Comparison of ENCODE assay signal across 19 cellular contexts in the genomic region with DNA sequence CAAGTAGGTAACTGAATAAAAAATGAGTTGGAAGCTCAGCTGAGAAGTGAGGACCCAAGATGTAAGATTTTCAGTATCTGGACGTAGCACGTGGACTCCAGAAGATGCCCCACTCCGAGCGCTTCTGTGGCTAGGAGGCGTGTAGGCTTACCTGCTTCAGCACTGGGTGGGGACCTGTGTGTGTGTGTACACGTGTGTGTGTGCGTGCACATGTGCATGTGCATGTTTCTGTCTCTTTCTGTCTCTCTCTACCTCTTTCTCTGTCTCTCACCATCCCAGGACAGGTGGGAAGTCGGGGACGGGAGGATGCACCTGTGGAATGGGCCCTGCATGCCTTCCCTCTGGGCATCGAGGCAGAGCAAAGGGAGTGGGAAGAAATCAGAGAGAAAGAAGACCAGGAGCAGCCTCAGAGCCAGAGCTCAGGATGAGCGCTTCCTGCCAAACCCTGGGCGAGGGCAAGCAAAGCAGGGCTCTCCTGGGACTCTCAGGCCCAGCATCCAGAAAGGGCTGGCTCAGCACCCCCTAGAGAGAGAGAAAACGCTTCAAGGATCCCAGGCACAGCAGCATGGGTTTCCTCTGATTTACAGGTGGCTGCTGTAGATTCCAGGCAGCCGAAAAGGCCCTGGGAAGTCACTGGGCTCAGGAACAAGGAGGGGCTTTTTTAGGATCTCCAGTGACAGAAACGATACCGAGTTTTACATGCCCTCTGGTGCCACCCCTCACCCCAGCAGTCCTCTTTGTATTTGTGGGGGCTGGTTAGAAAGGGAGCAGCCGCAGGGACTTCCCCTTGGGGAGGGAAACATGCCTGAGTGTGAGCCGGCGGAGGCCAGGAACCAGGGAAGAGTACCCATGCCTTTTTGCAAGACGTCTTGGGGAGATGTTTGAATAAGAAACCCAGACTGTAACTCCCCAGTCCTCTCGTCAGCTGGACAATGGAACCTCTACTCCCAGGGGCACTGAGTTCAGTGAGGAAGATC. TPM values are rescaled to one million over a fixed set of nuclear protein-coding genes. Genes with fewer than 3 reads are reported as not detected.
DNase-seq lines count a peak whose midpoint lies in the region; ATAC-seq and TF ChIP-seq lines count a peak whose summit lies in the region.
"Had no signal": no experiment of that assay in that cellular context is flagged by ENCODE, and none has a peak within 500 bp of the region (broad histone marks: within the 10 kb centered on the region; RNA-seq: fewer than 3 reads in every experiment).

No MANE protein-coding gene starts in this region.

- H3K27me3 ChIP-seq in BLaER1 treated with 17β-estradiol and CSF1 and Interleukin-3, amounts not matched to agents 10 nM and 100 nM, result no peaks in the 10 kb centered on the region
- no peaks in the 10 kb centered on the region for H3K27me3 ChIP-seq in thymus (ENCODE audit: control insufficient read depth, insufficient read depth)
- H3K27me3 ChIP-seq: BE2C had no signal

- no peaks in the 10 kb centered on the region for H3K9me3 ChIP-seq in BLaER1 treated with 17β-estradiol and CSF1 and Interleukin-3, amounts not matched to agents 10 nM and 100 nM (replicated peaks in 1 of 11)
- H3K9me3 ChIP-seq in HEK293 (ENCODE audit: control insufficient read depth, insufficient read depth, low read depth, low read length), result no peaks in the 10 kb centered on the region
- H3K9me3 ChIP-seq in thymus (ENCODE audit: control insufficient read depth), result no peaks in the 10 kb centered on the region
- H3K9me3 ChIP-seq: A549, BE2C had no signal

- H3K36me3 ChIP-seq in BLaER1 treated with 17β-estradiol and CSF1 and Interleukin-3, amounts not matched to agents 10 nM and 100 nM, result no peaks in the 10 kb centered on the region
- no peaks in the 10 kb centered on the region for H3K36me3 ChIP-seq in HEK293 (ENCODE audit: control insufficient read depth in 2 of 2, insufficient read depth in 1 of 2, low read length in 2 of 2)
- H3K36me3 ChIP-seq in thymus (ENCODE audit: control insufficient read depth, insufficient read depth), result no peaks in the 10 kb centered on the region
- H3K36me3 ChIP-seq: BE2C had no signal

- H3K4me3 ChIP-seq in BLaER1 treated with 17β-estradiol and CSF1 and Interleukin-3, amounts not matched to agents 10 nM and 100 nM, result no peak overlapping the region
- no peak overlapping the region for H3K4me3 ChIP-seq in HEK293 (ENCODE audit: low read depth, low read length)
- H3K4me3 ChIP-seq in thymus (ENCODE audit: low read length), result no peak overlapping the region
- H3K4me3 ChIP-seq: A549 had no signal

- TF ChIP-seq CTCF in HEK293 (tag by site-specific recombination; IDR thresholded peaks at IDR 0.05), result no peak

- peak overlapping the region; percentile 27 to 72 (median 55); a peak in 20 of 22 replicates for H3K4me2 ChIP-seq in BLaER1 treated with 17β-estradiol and CSF1 and Interleukin-3, amounts not matched to agents 10 nM and 100 nM
- H3K4me2 ChIP-seq: A549 had no signal

- H3K27ac ChIP-seq in BLaER1 treated with 17β-estradiol and CSF1 and Interleukin-3, amounts not matched to agents 10 nM and 100 nM, result no peak overlapping the region
- H3K27ac ChIP-seq in HEK293 (ENCODE audit: extremely low read depth, low read depth, low read length) (no peak overlapping the region), thymus (ENCODE audit: low read depth) (peak overlapping the region; percentile 31)
- H3K27ac ChIP-seq: A549 had no signal

- 91% methylated on average over 21 of the region's 21 CpGs for WGBS in thymus

- ATAC-seq in HG03457 (IDR thresholded peaks at IDR 0.05; ENCODE audit: unreplicated experiment), result no peak
- no peak for ATAC-seq in GM21515 (IDR thresholded peaks at IDR 0.05; ENCODE audit: unreplicated experiment)
- ATAC-seq: A549, Right ventricle myocardium inferior had no signal

- CTCF ChIA-PET in HEK293 (lab: Yijun Ruan, JAX), result interaction anchor here (0.6 to 0.7 kb wide), 2 partner anchors 67 to 345 kb away, joined by 3 to 4 read pairs; no protein-coding TSS in a partner anchor

- DNase-seq in iPS-NIHi7 (ENCODE audit: extremely low spot score), result peak; percentile 24
- no peak for DNase-seq in NCI-H748 treated with DMSO at 0.1 percent for 48 hours (lab: John Stamatoyannopoulos, UW)
- DNase-seq: BE2C; CD4-positive, alpha-beta T cell; COR-L47; DMS79; HCEC 1CT; NCI-H1105 treated with DMSO at 0.1 percent for 48 hours; NCI-H2029 treated with DMSO at 0.1 percent for 48 hours; NCI-H446; NCI-H526 had no signal

- POLR2A ChIA-PET in HEK293 (lab: Yijun Ruan, JAX), result no interaction called here

- H3K4me1 ChIP-seq in BLaER1 treated with 17β-estradiol and CSF1 and Interleukin-3, amounts not matched to agents 10 nM and 100 nM, result peaks cover 16 to 54% (median 36%) of the 10 kb centered on the region in 10 experiments; a peak in 19 of 20 replicates
- H3K4me1 ChIP-seq in HEK293 (ENCODE audit: control insufficient read depth, insufficient read depth, low read length) (no peaks in the 10 kb centered on the region), thymus (ENCODE audit: control insufficient read depth, insufficient read depth, low read length) (no peaks in the 10 kb centered on the region)
- H3K4me1 ChIP-seq: A549, BE2C had no signal

- no peaks in the 10 kb centered on the region for H4K20me1 ChIP-seq in BLaER1 treated with 17β-estradiol and CSF1 and Interleukin-3, amounts not matched to agents 10 nM and 100 nM

- peak overlapping the region in 3 of 11 experiments; percentile 12 to 41 (median 20); a peak in 4 of 22 replicates for H3K9ac ChIP-seq in BLaER1 treated with 17β-estradiol and CSF1 and Interleukin-3, amounts not matched to agents 10 nM and 100 nM

TF ChIP-seq in HEK293, 187 proteins besides CTCF, POLR2A, EP300 and RAD21:
- TF ChIP-seq SP3 (tag by site-specific recombination; IDR thresholded peaks at IDR 0.05) (no peak), SCRT2 (tag by site-specific recombination; IDR thresholded peaks at IDR 0.05) (0 out of 2 replicates have a peak, but pooled peaks have one; percentile 21), ZIC2 (tag by site-specific recombination; IDR thresholded peaks at IDR 0.05) (no peak)

RNA-seq across cellular contexts. Expression of a gene that starts 28.5 kb away (rescaled TPM):
- 82.1 TPM for polyA plus RNA-seq in thymus
- polyA plus RNA-seq: IgD-negative memory B cell had no signal
